10 cellular contexts compared by ENCODE assay signal in genomic region chrX:103330601-103331397, GRCh38. TPM values are rescaled to one million over a fixed set of nuclear protein-coding genes. Genes with fewer than 3 reads are reported as not detected.
DNase-seq lines count a peak whose midpoint lies in the region; ATAC-seq and TF ChIP-seq lines count a peak whose summit lies in the region.
"Had no signal": no experiment of that assay in that cellular context is flagged by ENCODE, and none has a peak within 500 bp of the region (broad histone marks: within the 10 kb centered on the region; RNA-seq: fewer than 3 reads in every experiment).

No MANE protein-coding gene starts in this region.

- H3K9me3 ChIP-seq in IMR-90 (ENCODE audit: control insufficient read depth, insufficient read depth, low read length), result no peaks in the 10 kb centered on the region
- no peaks in the 10 kb centered on the region for H3K9me3 ChIP-seq in lower lobe of right lung
- no peaks in the 10 kb centered on the region for H3K9me3 ChIP-seq in PC-3 (ENCODE audit: low read length)

- H3K79me2 ChIP-seq in PC-3 (ENCODE audit: low read length), result no peaks in the 10 kb centered on the region

- TF ChIP-seq RAD21 in IMR-90 (IDR thresholded peaks at IDR 0.05; ENCODE audit: low read length), result no peak

- ATAC-seq in IMR-90 (ENCODE audit: low read depth), result peak; percentile 69
- ATAC-seq in lower lobe of right lung, result no peak
- no peak for ATAC-seq in HG03571 (IDR thresholded peaks at IDR 0.05; ENCODE audit: unreplicated experiment)
- no peak for ATAC-seq in PC-3
- ATAC-seq in GM18505 (IDR thresholded peaks at IDR 0.05; ENCODE audit: unreplicated experiment), result no peak

- peak overlapping the region; percentile 14; the same call in 1 of the 2 replicates for H4K5ac ChIP-seq in IMR-90 (ENCODE audit: low read depth, low read length)

- in situ Hi-C loops in IMR-90 (cut with MboI; ENCODE audit: low sequenced_read_pairs), result no loop called here

- H3K56ac ChIP-seq in IMR-90 (ENCODE audit: extremely low read depth, insufficient read depth, low read length), result peak overlapping the region; percentile 19; the same call in 1 of the 2 replicates

- H2AFZ ChIP-seq in IMR-90 (replicated peaks; ENCODE audit: low read length, poor library complexity) (peak overlapping the region; percentile 87), PC-3 (ENCODE audit: low read length) (no peak overlapping the region)

- H3F3A ChIP-seq in PC-3 (ENCODE audit: low read length, unreplicated experiment), result no peaks in the 10 kb centered on the region

- BruUV-seq in IMR-90 (replicated peaks; lab: Mats Ljungman, UMichigan) (no TSS peak), PC-3 (replicated peaks; lab: Mats Ljungman, UMichigan) (no TSS peak)

- peak overlapping the region; percentile 31 for H2AK9ac ChIP-seq in IMR-90 (replicated peaks; ENCODE audit: low read depth, low read length, poor library complexity)

- H2BK5ac ChIP-seq in IMR-90 (ENCODE audit: low read depth, low read length, poor library complexity, severe bottlenecking), result no peak overlapping the region

- peaks cover 4% of the 10 kb centered on the region for H3K27me3 ChIP-seq in IMR-90 (ENCODE audit: control insufficient read depth, insufficient read depth, low read length)
- no peaks in the 10 kb centered on the region for H3K27me3 ChIP-seq in lower lobe of right lung (ENCODE audit: low read depth)
- H3K27me3 ChIP-seq in PC-3 (ENCODE audit: low read length), result peaks cover 28% of the 10 kb centered on the region

- peak overlapping the region; percentile 34 for H2BK120ac ChIP-seq in IMR-90 (ENCODE audit: low read depth, low read length)

- H3K36me3 ChIP-seq in IMR-90 (ENCODE audit: control insufficient read depth, insufficient read depth, low read length), result no peaks in the 10 kb centered on the region
- no peaks in the 10 kb centered on the region for H3K36me3 ChIP-seq in lower lobe of right lung
- H3K36me3 ChIP-seq in PC-3 (ENCODE audit: low read depth, low read length), result no peaks in the 10 kb centered on the region

- DNase-seq in IMR-90 (peak; percentile 2), ecto neural progenitor cell (ENCODE audit: low spot score) (peak; percentile 63), lower lobe of right lung (no peak), substantia nigra (lab: John Stamatoyannopoulos, UW) (peak in 12 of 49 donors; percentile 0 to 30 (median 5)), NCI-H748 treated with DMSO at 0.1 percent for 48 hours (lab: John Stamatoyannopoulos, UW) (no peak), PC-3 (no peak)
- DNase-seq: NCI-H2107 had no signal

- H3K27ac ChIP-seq in IMR-90 (ENCODE audit: insufficient read depth, low read length) (0 out of 2 replicates have a peak overlapping the region, but pooled peaks have one; percentile 3), lower lobe of right lung (no peak overlapping the region), substantia nigra (ENCODE audit: low read depth, low read length, poor library complexity, severe bottlenecking) (peak overlapping the region; percentile 77), PC-3 (ENCODE audit: low read length) (no peak overlapping the region)
- H3K27ac ChIP-seq: HL-60 had no signal

- H3K18ac ChIP-seq in IMR-90 (ENCODE audit: low read depth, low read length), result no peak overlapping the region; the same call in 1 of the 2 replicates

- TF ChIP-seq POLR2A in IMR-90 (IDR thresholded peaks at IDR 0.05; ENCODE audit: low read depth, low read length) (no peak), GM18505 (IDR thresholded peaks at IDR 0.05; ENCODE audit: borderline replicate concordance, extremely low read depth, insufficient read depth, insufficient read length) (no peak)

- no peak overlapping the region for H2BK20ac ChIP-seq in IMR-90 (ENCODE audit: low read depth, low read length)

- POLR2A ChIA-PET in IMR-90 (lab: Charles Lee; ENCODE audit: unreplicated experiment) (interaction anchor here (0.6 kb wide), 1 partner anchor 63 kb away, joined by 3 read pairs; no protein-coding TSS in a partner anchor), PC-3 (lab: Charles Lee; ENCODE audit: unreplicated experiment) (no interaction called here)

- dilution Hi-C loops in IMR-90 (cut with HindIII; ENCODE audit: low sequenced_read_pairs, unreplicated experiment), result no loop called here

- 32% methylated on average over 5 of the region's 23 CpGs; no CpG with 5 or more reads in 1 of the 2 experiments for WGBS in IMR-90 (ENCODE audit: extremely low coverage in 2 of 2, insufficient read length in 1 of 2), 2 experiments

- TF ChIP-seq CTCF in IMR-90 (conservative IDR thresholded peaks at IDR 0.05; ENCODE audit: low read depth, low read length) (no peak), lower lobe of right lung (IDR thresholded peaks at IDR 0.05) (no peak), PC-3 (conservative IDR thresholded peaks at IDR 0.05; ENCODE audit: low read depth, low read length) (no peak)

- peak overlapping the region; percentile 33; the same call in 1 of the 2 replicates for H3K23ac ChIP-seq in IMR-90 (ENCODE audit: low read depth, low read length)

- H2AK5ac ChIP-seq in IMR-90 (ENCODE audit: low read depth, low read length), result no peak overlapping the region

- H3K4me3 ChIP-seq in IMR-90 (ENCODE audit: insufficient read depth, low read depth, low read length) (peak overlapping the region; percentile 49), lower lobe of right lung (peak overlapping the region; percentile 35), PC-3 (ENCODE audit: low read length) (no peak overlapping the region)

- H3K4me1 ChIP-seq in IMR-90 (ENCODE audit: control insufficient read depth, insufficient read depth, low read length) (no peaks in the 10 kb centered on the region), lower lobe of right lung (no peaks in the 10 kb centered on the region), PC-3 (ENCODE audit: insufficient read depth, low read length) (no peaks in the 10 kb centered on the region)

- no peak overlapping the region for H2BK15ac ChIP-seq in IMR-90 (ENCODE audit: low read depth, low read length)

- peak overlapping the region; percentile 71 for H3K4ac ChIP-seq in IMR-90 (ENCODE audit: low read depth, low read length)

- peak overlapping the region; percentile 33; the same call in 1 of the 2 replicates for H4K91ac ChIP-seq in IMR-90 (ENCODE audit: insufficient read depth, low read depth, low read length)

- no peaks in the 10 kb centered on the region for H3K9me2 ChIP-seq in PC-3 (replicated peaks; ENCODE audit: low read length)

- no peaks in the 10 kb centered on the region for H3K9me1 ChIP-seq in IMR-90 (ENCODE audit: insufficient read depth, low read length)

- H4K20me1 ChIP-seq in IMR-90 (ENCODE audit: insufficient read depth, low read length) (no peaks in the 10 kb centered on the region), PC-3 (ENCODE audit: low read length) (no peaks in the 10 kb centered on the region)

- peaks cover 0 to 4% of the 10 kb centered on the region in 2 experiments; a peak in 1 of 4 replicates for H3K79me1 ChIP-seq in IMR-90 (ENCODE audit: low read depth in 1 of 2, low read length in 2 of 2)

- H3K4me2 ChIP-seq in IMR-90 (ENCODE audit: low read depth, low read length) (peak overlapping the region; percentile 86), PC-3 (ENCODE audit: low read length) (no peak overlapping the region)

- H4K8ac ChIP-seq in IMR-90 (ENCODE audit: low read depth in 2 of 2, low read length in 2 of 2), result peak overlapping the region; percentile 89 to 98

- H3K9ac ChIP-seq in IMR-90 (ENCODE audit: low read depth, low read length) (peak overlapping the region; percentile 47), PC-3 (ENCODE audit: low read length) (no peak overlapping the region)

- H3K14ac ChIP-seq in IMR-90 (replicated peaks; ENCODE audit: low read depth, low read length), result peak overlapping the region; percentile 37; the same call in 1 of the 2 replicates

- CTCF ChIA-PET in IMR-90 (lab: Yijun Ruan, JAX), result interaction anchor here (1.2 to 1.3 kb wide), 2 partner anchors 11 to 19 kb away, joined by 3 to 5 read pairs; no protein-coding TSS in a partner anchor
- CTCF ChIA-PET in PC-3 (lab: Charles Lee), result no interaction called here

- intact Hi-C loops in IMR-90 (cut with micrococcal nuclease) (no loop called here), lower lobe of right lung (cut with DNase I) (no loop called here), PC-3 (cut with micrococcal nuclease) (no loop called here)

TF ChIP-seq in IMR-90, 13 proteins besides CTCF, POLR2A, EP300 and RAD21:
- TF ChIP-seq MAZ (IDR thresholded peaks at IDR 0.05; ENCODE audit: borderline replicate concordance, low read depth, low read length) (no peak), RCOR1 (IDR thresholded peaks at IDR 0.05; ENCODE audit: insufficient replicate concordance, low read length) (no peak)

RNA-seq across cellular contexts. Expression of gene TCEAL7, which starts 0.8 kb away (rescaled TPM):
- 6.5 and 16.1 TPM in 2 replicates for total RNA-seq in IMR-90 (2012; rRNA removed)
- 12.1 and 15.4 TPM in 2 replicates for polyA plus RNA-seq in IMR-90 (2012; rRNA removed)
- polyA plus RNA-seq in IMR-90 (2012; cell fraction: cytosol; rRNA removed), result 2.1 and 2.2 TPM in 2 replicates
- polyA plus RNA-seq in IMR-90 (2012; cell fraction: nucleus; rRNA removed; ENCODE audit: low replicate concordance), result 0.55 and 4.6 TPM in 2 replicates
- 3.2 TPM for total RNA-seq in lower lobe of right lung
- not detected in 2 replicates for total RNA-seq in PC-3 (2014; rRNA removed)

RNA-seq across cellular contexts. Expression of gene BEX2, which starts 20.0 kb away (rescaled TPM):
- total RNA-seq in IMR-90 (2012; rRNA removed) (0.28 TPM in 1 of 2 replicates, not detected in the other), lower lobe of right lung (14.3 TPM), PC-3 (2014; rRNA removed) (1.6 and 2.8 TPM in 2 replicates)
- 0.13 and 0.19 TPM in 2 replicates for polyA plus RNA-seq in IMR-90 (2012; rRNA removed)
- polyA plus RNA-seq in IMR-90 (2012; cell fraction: cytosol; rRNA removed), result 0.08 and 0.20 TPM in 2 replicates
- polyA plus RNA-seq in IMR-90 (2012; cell fraction: nucleus; rRNA removed; ENCODE audit: low replicate concordance), result 0.31 TPM in 1 of 2 replicates, not detected in the other

RNA-seq across cellular contexts. Expression of gene TCEAL9, which starts 25.5 kb away (rescaled TPM):
- total RNA-seq in IMR-90 (2012; rRNA removed) (20.3 and 94.4 TPM in 2 replicates), lower lobe of right lung (34.6 TPM), PC-3 (2014; rRNA removed) (23.0 and 46.8 TPM in 2 replicates)
- polyA plus RNA-seq in IMR-90 (2012; rRNA removed), result 88.8 and 111 TPM in 2 replicates
- 7.4 and 10.4 TPM in 2 replicates for polyA plus RNA-seq in IMR-90 (2012; cell fraction: cytosol; rRNA removed)
- polyA plus RNA-seq in IMR-90 (2012; cell fraction: nucleus; rRNA removed; ENCODE audit: low replicate concordance), result 13.1 and 58.1 TPM in 2 replicates

RNA-seq across cellular contexts. Expression of gene BEX3, which starts 45.5 kb away (rescaled TPM):
- 114 and 332 TPM in 2 replicates for total RNA-seq in IMR-90 (2012; rRNA removed)
- 408 and 409 TPM in 2 replicates for polyA plus RNA-seq in IMR-90 (2012; rRNA removed)
- polyA plus RNA-seq in IMR-90 (2012; cell fraction: cytosol; rRNA removed), result 256 and 272 TPM in 2 replicates
- polyA plus RNA-seq in IMR-90 (2012; cell fraction: nucleus; rRNA removed; ENCODE audit: low replicate concordance), result 51.3 and 191 TPM in 2 replicates
- 93.9 TPM for total RNA-seq in lower lobe of right lung
- total RNA-seq in PC-3 (2014; rRNA removed), result 130 and 146 TPM in 2 replicates

RNA-seq across cellular contexts. Expression of gene TCEAL5, which starts 54.2 kb away (rescaled TPM):
- total RNA-seq in IMR-90 (2012; rRNA removed) (not detected in 2 replicates), lower lobe of right lung (not detected), PC-3 (2014; rRNA removed) (not detected in 2 replicates)
- polyA plus RNA-seq in IMR-90 (2012; rRNA removed), result not detected in 2 replicates
- polyA plus RNA-seq in IMR-90 (2012; cell fraction: cytosol; rRNA removed), result not detected in 2 replicates
- not detected in 2 replicates for polyA plus RNA-seq in IMR-90 (2012; cell fraction: nucleus; rRNA removed; ENCODE audit: low replicate concordance)

Comparison
In these comparisons a context has a peak if more than half of its experiments do, and no peak if none do; other contexts are left out.
1. DNase-seq: peak in IMR-90 (single experiment) and ecto neural progenitor cell (single experiment); none in lower lobe of right lung (single experiment), NCI-H748 treated with DMSO at 0.1 percent for 48 hours (single experiment) and PC-3 (single experiment).
2. H3K27ac ChIP-seq: peak in IMR-90 (single experiment) and substantia nigra (single experiment); none in lower lobe of right lung (single experiment) and PC-3 (single experiment).